Comparison of ENCODE assay signal across 8 cellular contexts in the genomic region with DNA sequence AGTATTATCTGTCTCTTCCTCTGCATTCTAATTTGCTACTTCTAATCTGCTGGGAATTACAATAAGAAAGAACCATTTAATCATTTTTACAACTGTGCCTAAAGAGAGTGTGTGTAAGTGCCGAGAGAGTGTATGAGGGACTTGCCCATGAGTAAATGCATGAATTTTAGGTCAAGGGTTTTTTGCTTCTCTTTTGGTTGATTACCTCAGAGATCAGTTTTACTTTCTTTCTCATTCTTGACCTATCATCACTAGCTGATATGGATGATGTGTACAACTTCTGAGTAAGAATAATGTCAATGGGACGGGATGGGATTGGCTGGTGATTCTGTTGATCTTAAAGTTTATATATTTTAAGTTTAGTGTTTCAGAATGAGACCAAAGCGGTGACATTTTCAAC. TPM values are rescaled to one million over a fixed set of nuclear protein-coding genes. Genes with fewer than 3 reads are reported as not detected.
DNase-seq lines count a peak whose midpoint lies in the region; ATAC-seq and TF ChIP-seq lines count a peak whose summit lies in the region.

No MANE protein-coding gene starts in this region.

- H3K4me3 ChIP-seq in Peyer's patch (no peak overlapping the region), stomach (no peak overlapping the region), breast epithelium (no peak overlapping the region)

- H3K9me3 Mint-ChIP-seq in activated CD8-positive, alpha-beta memory T cell treated with anti-CD3 and anti-CD28 coated beads, Interleukin-2, amount 10 ng/mL, durations not matched to agents 7 days and 5 days (ENCODE audit: low read depth): no peaks in the 10 kb centered on the region

- H3K4me1 ChIP-seq in Peyer's patch (peaks cover 0 to 17% (median 4%) of the 10 kb centered on the region in 4 donors), stomach (peaks cover 0 to 17% (median 0%) of the 10 kb centered on the region in 4 donors), breast epithelium (no peaks in the 10 kb centered on the region)

- 63 to 77% (median 67%) methylated on average over 3 of the region's 3 CpGs for WGBS in stomach, 5 donors

- peak; percentile 62 for ATAC-seq in activated CD8-positive, alpha-beta memory T cell treated with anti-CD3 and anti-CD28 coated beads, Interleukin-2, amount 10 ng/mL, durations not matched to agents 7 days and 5 days
- ATAC-seq in HG02798 (IDR thresholded peaks at IDR 0.05; ENCODE audit: poor library complexity, unreplicated experiment): peak; percentile 83

- TF ChIP-seq CTCF in Peyer's patch (IDR thresholded peaks at IDR 0.05) (no peak), stomach (IDR thresholded peaks at IDR 0.05) (no peak), breast epithelium (IDR thresholded peaks at IDR 0.05) (no peak)

- peak overlapping the region; percentile 61 to 76 (median 70) for H3K27ac ChIP-seq in Peyer's patch
- peak overlapping the region in 4 of 5 donors; percentile 50 to 71 (median 60) for H3K27ac ChIP-seq in stomach
- no peak overlapping the region for H3K27ac ChIP-seq in breast epithelium

- TF ChIP-seq POLR2A in Peyer's patch (IDR thresholded peaks at IDR 0.05) (peak in 1 of 2 donors; percentile 13), stomach (IDR thresholded peaks at IDR 0.05) (no peak), breast epithelium (IDR thresholded peaks at IDR 0.05) (no peak)

- H3K27ac Mint-ChIP-seq in activated CD8-positive, alpha-beta memory T cell treated with anti-CD3 and anti-CD28 coated beads, Interleukin-2, amount 10 ng/mL, durations not matched to agents 7 days and 5 days: peak overlapping the region; percentile 94

- TF ChIP-seq EP300 in stomach (IDR thresholded peaks at IDR 0.05): no peak

- intact Hi-C loops in stomach (cut with DNase I; ENCODE audit: low total_unique reads) (no loop called here), breast epithelium (cut with DNase I; ENCODE audit: low total_unique reads) (no loop called here)

- H3K36me3 ChIP-seq in Peyer's patch: no peaks in the 10 kb centered on the region
- H3K36me3 ChIP-seq in stomach: no peaks in the 10 kb centered on the region
- no peaks in the 10 kb centered on the region for H3K36me3 ChIP-seq in breast epithelium

- CTCF ChIA-PET in activated CD8-positive, alpha-beta memory T cell treated with anti-CD3 and anti-CD28 coated beads, Interleukin-2, amount 10 ng/mL, durations not matched to agents 7 days and 5 days (lab: Charles Lee): interaction anchor here (0.9 to 13.9 kb wide), 11 partner anchors 8 to 150 kb away, joined by 3 to 207 read pairs (median 5); no protein-coding TSS in a partner anchor

- no peak for DNase-seq in activated CD8-positive, alpha-beta memory T cell treated with anti-CD3 and anti-CD28 coated beads, Interleukin-2, amount 10 ng/mL, durations not matched to agents 7 days and 5 days
- no peak for DNase-seq in activated CD8-positive, alpha-beta memory T cell treated with anti-CD3 and anti-CD28 coated beads for 24 hours
- DNase-seq in Peyer's patch (no peak), stomach (no peak), DMS53 (lab: John Stamatoyannopoulos, UW) (no peak), breast epithelium (ENCODE audit: low spot score in 2 of 2) (no peak), SIG-M5 (lab: John Stamatoyannopoulos, UW) (no peak)

- H3K36me3 Mint-ChIP-seq in activated CD8-positive, alpha-beta memory T cell treated with anti-CD3 and anti-CD28 coated beads, Interleukin-2, amount 10 ng/mL, durations not matched to agents 7 days and 5 days: peaks cover 66% of the 10 kb centered on the region

- H3K4me1 Mint-ChIP-seq in activated CD8-positive, alpha-beta memory T cell treated with anti-CD3 and anti-CD28 coated beads, Interleukin-2, amount 10 ng/mL, durations not matched to agents 7 days and 5 days: peaks cover 96% of the 10 kb centered on the region

- no peaks in the 10 kb centered on the region for H3K27me3 Mint-ChIP-seq in activated CD8-positive, alpha-beta memory T cell treated with anti-CD3 and anti-CD28 coated beads, Interleukin-2, amount 10 ng/mL, durations not matched to agents 7 days and 5 days

- peak overlapping the region; percentile 64 for H3K4me3 Mint-ChIP-seq in activated CD8-positive, alpha-beta memory T cell treated with anti-CD3 and anti-CD28 coated beads, Interleukin-2, amount 10 ng/mL, durations not matched to agents 7 days and 5 days

- H3K9me3 ChIP-seq in Peyer's patch: no peaks in the 10 kb centered on the region
- no peaks in the 10 kb centered on the region for H3K9me3 ChIP-seq in stomach
- H3K9me3 ChIP-seq in breast epithelium: no peaks in the 10 kb centered on the region

- no peaks in the 10 kb centered on the region for H3K27me3 ChIP-seq in Peyer's patch
- peaks cover 0 to 4% (median 0%) of the 10 kb centered on the region in 3 donors for H3K27me3 ChIP-seq in stomach
- H3K27me3 ChIP-seq in breast epithelium: peaks cover 0 to 3% of the 10 kb centered on the region in 2 donors

RNA-seq across cellular contexts. Expression of gene IKZF1, which starts 47.8 kb away (rescaled TPM):
- total RNA-seq in activated CD8-positive, alpha-beta memory T cell treated with anti-CD3 and anti-CD28 coated beads, Interleukin-2, amount 10 ng/mL, durations not matched to agents 7 days and 5 days: 100 to 1,000 TPM; 348 to 374 TPM
- total RNA-seq in Peyer's patch (100 to 1,000 TPM in 1 of 4 donors, 10 to 100 TPM in 3; 25.3 to 108 (median 31.7) TPM), stomach (100 to 1,000 TPM in 1 of 5 donors, 10 to 100 TPM in 3, 1 to 10 TPM in 1; 4.5 to 139 (median 14.0) TPM), breast epithelium (10 to 100 TPM; 14.2 to 21.4 (median 21.3) TPM)
- polyA plus RNA-seq in stomach: 1 to 10 TPM; 1.5 to 6.4 (median 1.8) TPM

Comparison
In these comparisons a context has a peak if more than half of its experiments do, and no peak if none do; other contexts are left out.
1. H3K27ac ChIP-seq: peak in Peyer's patch (4 of 4) and stomach (4 of 5); none in breast epithelium (0 of 2).